ENCODE assay signal across 16 cellular contexts in genomic region chr17:49572226-49572625, GRCh38. TPM values are rescaled to one million over a fixed set of nuclear protein-coding genes. Genes with fewer than 3 reads are reported as not detected.
"Had no signal": no experiment of that assay in that cellular context is flagged by ENCODE, and none has a peak within 500 bp of the region (broad histone marks: within the 10 kb centered on the region; RNA-seq: fewer than 3 reads in every experiment).

No MANE protein-coding gene starts in this region.

- H3K27ac ChIP-seq: cardiac muscle cell, foreskin keratinocyte, WERI-Rb-1 had no signal

- H3K4me1 ChIP-seq: foreskin keratinocyte had no signal

- H3K4me3 ChIP-seq: cardiac muscle cell had no signal

- FAIRE-seq: small intestine had no signal

- ATAC-seq: activated T-helper 17 cell treated with anti-CD3 and anti-CD28 coated beads, Interleukin-2, amount 50 U/mL, for 72 hours; foreskin keratinocyte; left colon had no signal

- H3K36me3 ChIP-seq: cardiac muscle cell, WERI-Rb-1 had no signal

- DNase-seq: activated CD4-positive, alpha-beta T cell treated with anti-CD3 and anti-CD28 coated beads, Interleukin-2, amount 50 U/mL, for 48 hours; activated naive CD4-positive, alpha-beta T cell treated with anti-CD3 and anti-CD28 coated beads, Interleukin-2, amount 10 ng/mL, durations not matched to agents 7 days and 5 days; cortex of kidney; effector CD8-positive, alpha-beta T cell; foreskin keratinocyte; left colon; midbrain; small intestine; stimulated activated CD4-positive, alpha-beta T cell treated with anti-CD3 and anti-CD28 coated beads, Interleukin-4, amount 100 ng/mL, for 4 hours; stimulated activated CD8-positive, alpha-beta memory T cell treated with anti-CD3 and anti-CD28 coated beads, Interleukin-4, amount 100 ng/mL, for 48 hours; stimulated activated naive CD4-positive, alpha-beta T cell treated with Interleukin-2 at 50 U/mL for 16 hours; WERI-Rb-1 had no signal

RNA-seq across cellular contexts. Expression of gene NXPH3, which starts 3.4 kb away (rescaled TPM):
- total RNA-seq: activated T-helper 17 cell treated with anti-CD3 and anti-CD28 coated beads, Interleukin-2, amount 50 U/mL, for 72 hours; myocyte; T-helper 1 cell treated with Interleukin-12 subunit alpha and Interleukin-12 subunit beta and Interleukin-4 antibody, amounts not matched to agents 30 ng/mL and 1 ng/mL, for 36 hours had no signal
